15 cellular contexts compared by ENCODE assay signal in the genomic region with DNA sequence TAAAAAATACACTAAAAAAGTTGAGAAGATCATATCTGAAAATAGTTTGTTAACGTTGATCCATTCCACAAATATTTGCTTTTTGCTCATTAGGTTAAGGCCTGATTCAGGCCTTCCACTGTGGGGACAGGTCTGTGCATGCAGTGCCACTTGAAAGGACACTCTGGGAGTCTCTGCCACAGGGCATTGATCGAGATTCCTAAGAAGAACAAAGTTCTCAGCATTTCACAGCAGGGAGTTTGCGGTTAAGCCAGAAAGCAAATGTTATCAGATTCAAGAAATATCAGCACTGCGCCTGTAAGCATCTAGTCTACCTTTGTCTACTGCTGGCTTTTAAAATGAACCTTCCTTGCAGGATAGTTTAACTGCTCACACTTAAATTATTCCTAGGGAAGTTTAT.
DNase-seq lines count a peak whose midpoint lies in the region; ATAC-seq and TF ChIP-seq lines count a peak whose summit lies in the region.
"Had no signal": no experiment of that assay in that cellular context is flagged by ENCODE, and none has a peak within 500 bp of the region (broad histone marks: within the 10 kb centered on the region; RNA-seq: fewer than 3 reads in every experiment).

No MANE protein-coding gene starts in this region.

- CTCF ChIA-PET in activated CD4-positive, alpha-beta T cell treated with anti-CD3 and anti-CD28 coated beads, Interleukin-2, amount 10 ng/mL, durations not matched to agents 7 days and 5 days (lab: Charles Lee): interaction anchor here (1.2 kb wide), 1 partner anchor 27 kb away, joined by 3 read pairs; no protein-coding TSS in a partner anchor

- TF ChIP-seq CTCF in KMS-11 (conservative IDR thresholded peaks at IDR 0.05; ENCODE audit: low read depth, low read length): no peak

- intact Hi-C loops in activated CD4-positive, alpha-beta T cell treated with anti-CD3 and anti-CD28 coated beads, Interleukin-2, amount 10 ng/mL, durations not matched to agents 24 days and 14 days (cut with micrococcal nuclease): loop anchor here (2.0 kb wide), 1 partner anchor 16 kb away; no protein-coding TSS in a partner anchor

- H3K4me3 Mint-ChIP-seq in activated CD4-positive, alpha-beta T cell treated with anti-CD3 and anti-CD28 coated beads, Interleukin-2, amount 10 ng/mL, durations not matched to agents 24 days and 14 days: peak overlapping the region; percentile 84
- H3K4me3 Mint-ChIP-seq in activated CD4-positive, alpha-beta T cell treated with anti-CD3 and anti-CD28 coated beads, Interleukin-2, amount 10 ng/mL, durations not matched to agents 7 days and 5 days: no peak overlapping the region
- H3K4me3 Mint-ChIP-seq: CD14-positive monocyte had no signal

- ATAC-seq in GM21737 (IDR thresholded peaks at IDR 0.05; ENCODE audit: unreplicated experiment): no peak
- ATAC-seq: esophagus mucosa had no signal

- peaks cover 12% of the 10 kb centered on the region for H3K9me3 Mint-ChIP-seq in activated CD4-positive, alpha-beta T cell treated with anti-CD3 and anti-CD28 coated beads, Interleukin-2, amount 10 ng/mL, durations not matched to agents 24 days and 14 days
- H3K9me3 Mint-ChIP-seq in activated CD4-positive, alpha-beta T cell treated with anti-CD3 and anti-CD28 coated beads, Interleukin-2, amount 10 ng/mL, durations not matched to agents 7 days and 5 days: peaks cover 2% of the 10 kb centered on the region

- peaks cover 26% of the 10 kb centered on the region for H3K4me1 Mint-ChIP-seq in activated CD4-positive, alpha-beta T cell treated with anti-CD3 and anti-CD28 coated beads, Interleukin-2, amount 10 ng/mL, durations not matched to agents 24 days and 14 days
- peaks cover 24% of the 10 kb centered on the region for H3K4me1 Mint-ChIP-seq in activated CD4-positive, alpha-beta T cell treated with anti-CD3 and anti-CD28 coated beads, Interleukin-2, amount 10 ng/mL, durations not matched to agents 7 days and 5 days
- H3K4me1 Mint-ChIP-seq: CD14-positive monocyte had no signal

- no peak overlapping the region for H3K4me2 ChIP-seq in KMS-11

- H3K36me3 Mint-ChIP-seq in activated CD4-positive, alpha-beta T cell treated with anti-CD3 and anti-CD28 coated beads, Interleukin-2, amount 10 ng/mL, durations not matched to agents 24 days and 14 days (ENCODE audit: low read depth): peaks cover 2% of the 10 kb centered on the region
- no peaks in the 10 kb centered on the region for H3K36me3 Mint-ChIP-seq in activated CD4-positive, alpha-beta T cell treated with anti-CD3 and anti-CD28 coated beads, Interleukin-2, amount 10 ng/mL, durations not matched to agents 7 days and 5 days (ENCODE audit: low read depth)
- H3K36me3 Mint-ChIP-seq: CD14-positive monocyte had no signal

- H3K79me2 ChIP-seq in KMS-11 (ENCODE audit: insufficient read depth, low read depth): no peaks in the 10 kb centered on the region

- H3K27me3 ChIP-seq in KMS-11 (ENCODE audit: insufficient read depth, low read depth) (no peaks in the 10 kb centered on the region), neuron (ENCODE audit: insufficient read depth, low read length) (no peaks in the 10 kb centered on the region)
- H3K27me3 ChIP-seq: breast epithelium, dorsolateral prefrontal cortex, vagina had no signal

- DNase-seq in activated CD4-positive, alpha-beta T cell treated with anti-CD3 and anti-CD28 coated beads, Interleukin-2, amount 10 ng/mL, durations not matched to agents 24 days and 14 days: no peak
- no peak for DNase-seq in activated CD4-positive, alpha-beta T cell treated with anti-CD3 and anti-CD28 coated beads, Interleukin-2, amount 10 ng/mL, durations not matched to agents 7 days and 5 days
- DNase-seq in astrocyte of the hippocampus (ENCODE audit: low read depth, low spot score) (peak; percentile 5), T1000 (lab: John Stamatoyannopoulos, UW) (no peak), DMS79 treated with DMSO at 0.1 percent for 48 hours (lab: John Stamatoyannopoulos, UW) (no peak)
- DNase-seq: dorsolateral prefrontal cortex, H7, SIG-M5 had no signal

- H3K27me3 Mint-ChIP-seq in activated CD4-positive, alpha-beta T cell treated with anti-CD3 and anti-CD28 coated beads, Interleukin-2, amount 10 ng/mL, durations not matched to agents 24 days and 14 days: no peaks in the 10 kb centered on the region
- no peaks in the 10 kb centered on the region for H3K27me3 Mint-ChIP-seq in activated CD4-positive, alpha-beta T cell treated with anti-CD3 and anti-CD28 coated beads, Interleukin-2, amount 10 ng/mL, durations not matched to agents 7 days and 5 days

- H2AFZ ChIP-seq in KMS-11 (ENCODE audit: low read depth) (0 out of 2 replicates have a peak overlapping the region, but pooled peaks have one; percentile 24), neuron (ENCODE audit: low read depth, low read length) (peak overlapping the region; percentile 5)

- H3K36me3 ChIP-seq in KMS-11 (ENCODE audit: insufficient read depth) (no peaks in the 10 kb centered on the region), neuron (ENCODE audit: insufficient read depth, low read length) (no peaks in the 10 kb centered on the region)
- H3K36me3 ChIP-seq: breast epithelium, vagina had no signal

- H4K20me1 ChIP-seq in KMS-11 (ENCODE audit: insufficient read depth): no peaks in the 10 kb centered on the region

- no peak overlapping the region for H3K27ac ChIP-seq in KMS-11
- H3K27ac ChIP-seq: breast epithelium, dorsolateral prefrontal cortex, vagina had no signal

- no peak overlapping the region for H3K9ac ChIP-seq in KMS-11

- H3K4me1 ChIP-seq in KMS-11 (ENCODE audit: low read depth, poor library complexity, severe bottlenecking) (no peaks in the 10 kb centered on the region), neuron (ENCODE audit: insufficient read depth, low read length) (peaks cover 8% of the 10 kb centered on the region)
- H3K4me1 ChIP-seq: breast epithelium, vagina had no signal

- POLR2A ChIA-PET in activated CD4-positive, alpha-beta T cell treated with anti-CD3 and anti-CD28 coated beads, Interleukin-2, amount 10 ng/mL, durations not matched to agents 7 days and 5 days (lab: Charles Lee): no interaction called here

- H3K4me3 ChIP-seq in KMS-11 (IDR thresholded peaks at IDR 0.05; ENCODE audit: insufficient read depth, low read depth, low read length) (no peak overlapping the region), neuron (ENCODE audit: low read length) (no peak overlapping the region)
- H3K4me3 ChIP-seq: breast epithelium, dorsolateral prefrontal cortex, vagina had no signal

- no peak overlapping the region for H3K27ac Mint-ChIP-seq in activated CD4-positive, alpha-beta T cell treated with anti-CD3 and anti-CD28 coated beads, Interleukin-2, amount 10 ng/mL, durations not matched to agents 24 days and 14 days
- H3K27ac Mint-ChIP-seq in activated CD4-positive, alpha-beta T cell treated with anti-CD3 and anti-CD28 coated beads, Interleukin-2, amount 10 ng/mL, durations not matched to agents 7 days and 5 days: no peak overlapping the region
- H3K27ac Mint-ChIP-seq: CD14-positive monocyte had no signal

- no peaks in the 10 kb centered on the region for H3K9me3 ChIP-seq in neuron (ENCODE audit: low read length)
- H3K9me3 ChIP-seq: breast epithelium, vagina had no signal
